ENCODE assay signal across 2 cellular contexts in the genomic region with DNA sequence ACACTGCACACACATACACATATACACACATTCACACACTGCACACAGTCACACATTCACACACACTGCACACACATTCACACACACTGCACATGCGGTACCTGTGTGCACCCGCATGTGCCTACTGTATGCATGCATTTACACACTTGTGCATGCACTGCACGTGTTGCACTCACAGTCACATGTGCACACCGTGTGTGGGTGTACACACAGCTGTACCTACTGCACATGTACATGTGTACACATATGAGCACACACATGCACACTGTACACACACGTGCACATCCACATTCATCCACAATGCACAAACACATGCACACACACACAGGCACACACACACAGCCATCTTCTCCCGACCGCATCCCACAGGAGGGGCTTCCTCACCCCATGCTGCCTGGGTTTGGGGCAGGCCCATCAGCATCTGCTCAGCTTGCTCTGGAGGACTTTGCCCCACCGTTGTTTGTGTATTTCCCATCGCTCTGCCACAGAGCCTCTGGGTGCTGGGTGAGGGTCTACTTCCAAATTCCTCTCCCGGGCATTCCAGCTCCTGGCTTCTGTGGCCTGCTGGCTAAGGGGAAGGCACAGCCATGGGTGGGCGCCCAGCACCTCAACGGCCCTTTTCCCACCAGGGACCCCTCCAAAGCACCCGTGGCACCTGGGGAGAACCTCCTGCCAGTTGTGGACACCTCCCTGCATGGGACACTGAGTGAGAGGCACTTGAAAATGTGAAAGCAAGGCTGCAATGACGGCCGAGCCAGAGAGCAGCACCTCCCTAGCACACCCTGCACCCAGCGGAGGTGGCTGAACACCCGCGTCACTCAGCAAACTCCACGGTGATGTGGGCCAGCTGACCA.
TF ChIP-seq lines count a peak whose summit lies in the region.

No MANE protein-coding gene starts in this region.

TF ChIP-seq in liver, 16 proteins besides CTCF, POLR2A, EP300 and RAD21:
- TF ChIP-seq FOXA2 (IDR thresholded peaks at IDR 0.05) (no peak), NR2F2 (IDR thresholded peaks at IDR 0.05) (no peak), JUND (IDR thresholded peaks at IDR 0.05) (no peak), SP1 (IDR thresholded peaks at IDR 0.05) (no peak), TAF1 (conservative IDR thresholded peaks at IDR 0.05) (no peak), GABPA (IDR thresholded peaks at IDR 0.05 in 1 of 2, conservative IDR thresholded peaks at IDR 0.05 in 1 of 2) (no peak), FOXA1 (IDR thresholded peaks at IDR 0.05) (no peak), YY1 (IDR thresholded peaks at IDR 0.05) (no peak)
- TF ChIP-seq, protein P1, sequence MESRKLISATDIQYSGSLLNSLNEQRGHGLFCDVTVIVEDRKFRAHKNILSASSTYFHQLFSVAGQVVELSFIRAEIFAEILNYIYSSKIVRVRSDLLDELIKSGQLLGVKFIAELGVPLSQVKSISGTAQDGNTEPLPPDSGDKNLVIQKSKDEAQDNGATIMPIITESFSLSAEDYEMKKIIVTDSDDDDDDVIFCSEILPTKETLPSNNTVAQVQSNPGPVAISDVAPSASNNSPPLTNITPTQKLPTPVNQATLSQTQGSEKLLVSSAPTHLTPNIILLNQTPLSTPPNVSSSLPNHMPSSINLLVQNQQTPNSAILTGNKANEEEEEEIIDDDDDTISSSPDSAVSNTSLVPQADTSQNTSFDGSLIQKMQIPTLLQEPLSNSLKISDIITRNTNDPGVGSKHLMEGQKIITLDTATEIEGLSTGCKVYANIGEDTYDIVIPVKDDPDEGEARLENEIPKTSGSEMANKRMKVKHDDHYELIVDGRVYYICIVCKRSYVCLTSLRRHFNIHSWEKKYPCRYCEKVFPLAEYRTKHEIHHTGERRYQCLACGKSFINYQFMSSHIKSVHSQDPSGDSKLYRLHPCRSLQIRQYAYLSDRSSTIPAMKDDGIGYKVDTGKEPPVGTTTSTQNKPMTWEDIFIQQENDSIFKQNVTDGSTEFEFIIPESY (IDR thresholded peaks at IDR 0.05), result no peak
- TF ChIP-seq, protein P2, sequence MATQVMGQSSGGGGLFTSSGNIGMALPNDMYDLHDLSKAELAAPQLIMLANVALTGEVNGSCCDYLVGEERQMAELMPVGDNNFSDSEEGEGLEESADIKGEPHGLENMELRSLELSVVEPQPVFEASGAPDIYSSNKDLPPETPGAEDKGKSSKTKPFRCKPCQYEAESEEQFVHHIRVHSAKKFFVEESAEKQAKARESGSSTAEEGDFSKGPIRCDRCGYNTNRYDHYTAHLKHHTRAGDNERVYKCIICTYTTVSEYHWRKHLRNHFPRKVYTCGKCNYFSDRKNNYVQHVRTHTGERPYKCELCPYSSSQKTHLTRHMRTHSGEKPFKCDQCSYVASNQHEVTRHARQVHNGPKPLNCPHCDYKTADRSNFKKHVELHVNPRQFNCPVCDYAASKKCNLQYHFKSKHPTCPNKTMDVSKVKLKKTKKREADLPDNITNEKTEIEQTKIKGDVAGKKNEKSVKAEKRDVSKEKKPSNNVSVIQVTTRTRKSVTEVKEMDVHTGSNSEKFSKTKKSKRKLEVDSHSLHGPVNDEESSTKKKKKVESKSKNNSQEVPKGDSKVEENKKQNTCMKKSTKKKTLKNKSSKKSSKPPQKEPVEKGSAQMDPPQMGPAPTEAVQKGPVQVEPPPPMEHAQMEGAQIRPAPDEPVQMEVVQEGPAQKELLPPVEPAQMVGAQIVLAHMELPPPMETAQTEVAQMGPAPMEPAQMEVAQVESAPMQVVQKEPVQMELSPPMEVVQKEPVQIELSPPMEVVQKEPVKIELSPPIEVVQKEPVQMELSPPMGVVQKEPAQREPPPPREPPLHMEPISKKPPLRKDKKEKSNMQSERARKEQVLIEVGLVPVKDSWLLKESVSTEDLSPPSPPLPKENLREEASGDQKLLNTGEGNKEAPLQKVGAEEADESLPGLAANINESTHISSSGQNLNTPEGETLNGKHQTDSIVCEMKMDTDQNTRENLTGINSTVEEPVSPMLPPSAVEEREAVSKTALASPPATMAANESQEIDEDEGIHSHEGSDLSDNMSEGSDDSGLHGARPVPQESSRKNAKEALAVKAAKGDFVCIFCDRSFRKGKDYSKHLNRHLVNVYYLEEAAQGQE (IDR thresholded peaks at IDR 0.05), result no peak

TF ChIP-seq in SK-N-SH, 30 proteins besides CTCF, POLR2A, EP300 and RAD21:
- no peak for TF ChIP-seq NFIC (IDR thresholded peaks at IDR 0.05; ENCODE audit: borderline replicate concordance)
- TF ChIP-seq FOSL2 (IDR thresholded peaks at IDR 0.05; ENCODE audit: borderline replicate concordance, low read depth), result no peak
- TF ChIP-seq ELF1 (IDR thresholded peaks at IDR 0.05), result no peak
- no peak for TF ChIP-seq SMC3 (IDR thresholded peaks at IDR 0.05; ENCODE audit: low read depth, low read length)
- TF ChIP-seq IRF3 (IDR thresholded peaks at IDR 0.05; ENCODE audit: low read depth, low read length), result no peak
- no peak for TF ChIP-seq USF1 (IDR thresholded peaks at IDR 0.05; ENCODE audit: borderline replicate concordance, low read depth)
